17 cellular contexts compared by ENCODE assay signal in the genomic region with DNA sequence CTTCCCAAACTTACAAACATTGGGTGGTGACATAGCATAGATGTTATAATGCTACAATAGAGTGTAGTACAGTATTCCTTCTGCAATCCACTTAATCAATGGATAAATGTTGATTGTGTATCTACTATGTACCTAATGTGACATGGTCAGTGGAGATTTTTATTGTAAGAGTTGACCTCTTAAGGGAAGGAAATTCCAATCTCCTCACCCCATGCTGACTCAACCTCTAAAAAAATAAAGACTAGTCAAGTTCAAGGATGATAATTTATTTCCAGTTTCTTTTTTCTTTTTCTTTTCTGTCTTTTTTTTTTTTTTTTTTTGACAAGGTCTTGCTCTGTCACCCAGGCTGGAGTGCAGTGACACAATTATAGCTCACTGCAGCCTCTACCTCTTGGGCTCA.
"Had no signal": no experiment of that assay in that cellular context is flagged by ENCODE, and none has a peak within 500 bp of the region (broad histone marks: within the 10 kb centered on the region; RNA-seq: fewer than 3 reads in every experiment).

No MANE protein-coding gene starts in this region.

- ATAC-seq: naive thymus-derived CD4-positive, alpha-beta T cell had no signal

- H3K27me3 Mint-ChIP-seq: activated naive CD8-positive, alpha-beta T cell; naive thymus-derived CD4-positive, alpha-beta T cell had no signal

- FAIRE-seq: small intestine had no signal

- H3K4me3 Mint-ChIP-seq: activated naive CD8-positive, alpha-beta T cell; naive thymus-derived CD4-positive, alpha-beta T cell had no signal

- H3K36me3 Mint-ChIP-seq: activated naive CD8-positive, alpha-beta T cell; naive thymus-derived CD4-positive, alpha-beta T cell had no signal

- H3K9me3 ChIP-seq: colonic mucosa, neutrophil, right atrium auricular region, tibial artery, vagina had no signal

- H3K27me3 ChIP-seq: cardiac muscle cell, colonic mucosa, neutrophil, right atrium auricular region, tibial artery, vagina had no signal

- H3K27ac Mint-ChIP-seq: activated naive CD8-positive, alpha-beta T cell; naive thymus-derived CD4-positive, alpha-beta T cell had no signal

- H3K4me1 ChIP-seq: colonic mucosa, right atrium auricular region, tibial artery, vagina had no signal

- DNase-seq: activated CD4-positive, alpha-beta T cell treated with anti-CD3 and anti-CD28 coated beads, Interleukin-2, amount 50 U/mL, for 4 hours; activated CD4-positive, CD25-positive, alpha-beta regulatory T cell treated with anti-CD3 and anti-CD28 coated beads, Interleukin-2, amount 50 U/mL, for 72 hours; activated effector memory CD4-positive, alpha-beta T cell treated with anti-CD3 and anti-CD28 coated beads, Interleukin-2, amount 50 U/mL, for 16 hours; activated T-cell treated with anti-CD3 and anti-CD28 coated beads, Interleukin-2, amount 50 U/mL, for 1 hour; anterior cingulate cortex; colonic mucosa; effector CD8-positive, alpha-beta T cell; naive thymus-derived CD4-positive, alpha-beta T cell; posterior cingulate gyrus; small intestine; T-helper 9 cell; tibial artery had no signal

- H3K27ac ChIP-seq: cardiac muscle cell, colonic mucosa, neutrophil, right atrium auricular region, tibial artery, vagina had no signal

- H3K4me3 ChIP-seq: cardiac muscle cell, colonic mucosa, right atrium auricular region, tibial artery, vagina had no signal

- H3K4me1 Mint-ChIP-seq: naive thymus-derived CD4-positive, alpha-beta T cell had no signal

- H3K36me3 ChIP-seq: cardiac muscle cell, colonic mucosa, neutrophil, right atrium auricular region, tibial artery, vagina had no signal
